In genomic region chr10:34549953-34550352, GRCh38 we compare ENCODE assay signal across 18 cellular contexts.
DNase-seq lines count a peak whose midpoint lies in the region; ATAC-seq, FAIRE-seq and TF ChIP-seq lines count a peak whose summit lies in the region.
"Had no signal": no experiment of that assay in that cellular context is flagged by ENCODE, and none has a peak within 500 bp of the region (broad histone marks: within the 10 kb centered on the region; RNA-seq: fewer than 3 reads in every experiment).

No MANE protein-coding gene starts in this region.

- no peak for TF ChIP-seq POLR2A in heart left ventricle (IDR thresholded peaks at IDR 0.05)

- H3K27ac Mint-ChIP-seq in WTC11 (peak overlapping the region; percentile 46; the same call in 1 of the 2 replicates), neural crest cell (ENCODE audit: unreplicated experiment) (peak overlapping the region; percentile 35)
- H3K27ac Mint-ChIP-seq: CD14-positive monocyte; CD4-positive, alpha-beta memory T cell had no signal

- H3K4me1 Mint-ChIP-seq in WTC11 (peaks cover 35% of the 10 kb centered on the region), neural crest cell (peaks cover 10% of the 10 kb centered on the region)
- H3K4me1 Mint-ChIP-seq: CD14-positive monocyte; CD4-positive, alpha-beta memory T cell had no signal

- CTCF ChIA-PET in WTC11 (lab: Charles Lee) = no interaction called here

- H3K9me3 Mint-ChIP-seq in WTC11 = no peaks in the 10 kb centered on the region
- H3K9me3 Mint-ChIP-seq in neural crest cell = no peaks in the 10 kb centered on the region
- H3K9me3 Mint-ChIP-seq: CD4-positive, alpha-beta memory T cell had no signal

- no peak overlapping the region for H3K4me3 Mint-ChIP-seq in WTC11
- H3K4me3 Mint-ChIP-seq in neural crest cell = no peak overlapping the region
- H3K4me3 Mint-ChIP-seq: CD14-positive monocyte; CD4-positive, alpha-beta memory T cell had no signal

- H3K9me3 ChIP-seq in left ventricle myocardium inferior (replicated peaks) (no peaks in the 10 kb centered on the region), heart left ventricle (no peaks in the 10 kb centered on the region), pancreas (no peaks in the 10 kb centered on the region)
- H3K9me3 ChIP-seq: A549, BLaER1 had no signal

- H3K36me3 Mint-ChIP-seq in WTC11 (no peaks in the 10 kb centered on the region), neural crest cell (ENCODE audit: low read depth) (no peaks in the 10 kb centered on the region)
- H3K36me3 Mint-ChIP-seq: CD14-positive monocyte; CD4-positive, alpha-beta memory T cell had no signal

- H3K27ac ChIP-seq in left ventricle myocardium inferior (replicated peaks) = peak overlapping the region; percentile 35
- H3K27ac ChIP-seq in heart left ventricle = peak overlapping the region in 1 of 12 donors; percentile 10
- H3K27ac ChIP-seq in pancreas = no peak overlapping the region
- H3K27ac ChIP-seq: 22Rv1, A549, BLaER1 had no signal

- no peak for ATAC-seq in heart left ventricle
- no peak for ATAC-seq in WTC11
- ATAC-seq in pancreas = no peak
- ATAC-seq: A549, HCT116, K562 had no signal

- H3K36me3 ChIP-seq in left ventricle myocardium inferior (no peaks in the 10 kb centered on the region), heart left ventricle (no peaks in the 10 kb centered on the region), pancreas (no peaks in the 10 kb centered on the region)
- H3K36me3 ChIP-seq: BLaER1 had no signal

- TF ChIP-seq CTCF in left ventricle myocardium inferior (IDR thresholded peaks at IDR 0.05; ENCODE audit: borderline replicate concordance) (no peak), heart left ventricle (IDR thresholded peaks at IDR 0.05) (no peak), WTC11 (IDR thresholded peaks at IDR 0.05) (no peak), neural crest cell (conservative IDR thresholded peaks at IDR 0.05) (no peak), pancreas (IDR thresholded peaks at IDR 0.05) (no peak)

- intact Hi-C loops in left ventricle myocardium inferior (cut with micrococcal nuclease) (no loop called here), heart left ventricle (cut with DNase I) (no loop called here), pancreas (cut with DNase I) (no loop called here)

- H3K27me3 Mint-ChIP-seq in WTC11 (ENCODE audit: low read depth) = no peaks in the 10 kb centered on the region
- H3K27me3 Mint-ChIP-seq in neural crest cell (ENCODE audit: low read depth) = no peaks in the 10 kb centered on the region
- H3K27me3 Mint-ChIP-seq: CD4-positive, alpha-beta memory T cell had no signal

- H3K4me3 ChIP-seq in left ventricle myocardium inferior (no peak overlapping the region), heart left ventricle (no peak overlapping the region), pancreas (no peak overlapping the region)
- H3K4me3 ChIP-seq: A549, BLaER1, K562 had no signal

- DNase-seq in left ventricle myocardium inferior = no peak
- no peak for DNase-seq in heart left ventricle
- DNase-seq in WTC11 (ENCODE audit: low spot score) = no peak
- DNase-seq in neural crest cell (ENCODE audit: low read depth, low spot score) = no peak
- no peak for DNase-seq in GDM1 (lab: John Stamatoyannopoulos, UW)
- no peak for DNase-seq in pancreas
- DNase-seq in stimulated activated CD4-positive, alpha-beta T cell treated with anti-CD3 and anti-CD28 coated beads, Interleukin-4, amount 100 ng/mL, for 1 hour = no peak
- DNase-seq: CD4-positive, alpha-beta memory T cell; DMS153; DMS79; GF-D8 had no signal

- H3K27me3 ChIP-seq in left ventricle myocardium inferior (ENCODE audit: low read depth) (no peaks in the 10 kb centered on the region), heart left ventricle (no peaks in the 10 kb centered on the region), pancreas (no peaks in the 10 kb centered on the region)
- H3K27me3 ChIP-seq: BLaER1 had no signal

- H3K4me1 ChIP-seq in left ventricle myocardium inferior = peaks cover 24% of the 10 kb centered on the region
- H3K4me1 ChIP-seq in heart left ventricle = peaks cover 0 to 23% (median 4%) of the 10 kb centered on the region in 12 donors
- no peaks in the 10 kb centered on the region for H3K4me1 ChIP-seq in pancreas
- H3K4me1 ChIP-seq: BLaER1 had no signal

- no peak for FAIRE-seq in pancreas (lab: Jason Lieb, UNC)
- FAIRE-seq: A549, H54, K562 had no signal

- POLR2A ChIA-PET in WTC11 (lab: Charles Lee) = no interaction called here

- WGBS in heart left ventricle, 4 donors = 95 to 98% (median 96%) methylated on average over 4 to 9 of the region's 9 CpGs
- WGBS in pancreas, 2 donors = 96% methylated on average over 9 of the region's 9 CpGs

TF ChIP-seq in WTC11, 78 proteins besides CTCF, POLR2A, EP300 and RAD21:
- TF ChIP-seq TEAD1 (CRISPR knock-in tag; IDR thresholded peaks at IDR 0.05) = no peak
- no peak for TF ChIP-seq EMX1 (CRISPR knock-in tag; IDR thresholded peaks at IDR 0.05)
- TF ChIP-seq E2F4 (CRISPR knock-in tag; IDR thresholded peaks at IDR 0.05; ENCODE audit: borderline replicate concordance, low read depth) = no peak
- TF ChIP-seq RORB (CRISPR knock-in tag; IDR thresholded peaks at IDR 0.05) = no peak
- no peak for TF ChIP-seq ETV6 (CRISPR knock-in tag; IDR thresholded peaks at IDR 0.05)
- no peak for TF ChIP-seq E2F1 (CRISPR knock-in tag; IDR thresholded peaks at IDR 0.05)
- no peak for TF ChIP-seq JAZF1 (CRISPR knock-in tag; IDR thresholded peaks at IDR 0.05)
- TF ChIP-seq USF2 (CRISPR knock-in tag; IDR thresholded peaks at IDR 0.05) = no peak
- TF ChIP-seq, protein P1, sequence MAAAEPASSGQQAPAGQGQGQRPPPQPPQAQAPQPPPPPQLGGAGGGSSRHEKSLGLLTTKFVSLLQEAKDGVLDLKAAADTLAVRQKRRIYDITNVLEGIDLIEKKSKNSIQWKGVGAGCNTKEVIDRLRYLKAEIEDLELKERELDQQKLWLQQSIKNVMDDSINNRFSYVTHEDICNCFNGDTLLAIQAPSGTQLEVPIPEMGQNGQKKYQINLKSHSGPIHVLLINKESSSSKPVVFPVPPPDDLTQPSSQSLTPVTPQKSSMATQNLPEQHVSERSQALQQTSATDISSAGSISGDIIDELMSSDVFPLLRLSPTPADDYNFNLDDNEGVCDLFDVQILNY (CRISPR knock-in tag; IDR thresholded peaks at IDR 0.05) = no peak
